ENCODE assay signal across 23 cellular contexts in the genomic region with DNA sequence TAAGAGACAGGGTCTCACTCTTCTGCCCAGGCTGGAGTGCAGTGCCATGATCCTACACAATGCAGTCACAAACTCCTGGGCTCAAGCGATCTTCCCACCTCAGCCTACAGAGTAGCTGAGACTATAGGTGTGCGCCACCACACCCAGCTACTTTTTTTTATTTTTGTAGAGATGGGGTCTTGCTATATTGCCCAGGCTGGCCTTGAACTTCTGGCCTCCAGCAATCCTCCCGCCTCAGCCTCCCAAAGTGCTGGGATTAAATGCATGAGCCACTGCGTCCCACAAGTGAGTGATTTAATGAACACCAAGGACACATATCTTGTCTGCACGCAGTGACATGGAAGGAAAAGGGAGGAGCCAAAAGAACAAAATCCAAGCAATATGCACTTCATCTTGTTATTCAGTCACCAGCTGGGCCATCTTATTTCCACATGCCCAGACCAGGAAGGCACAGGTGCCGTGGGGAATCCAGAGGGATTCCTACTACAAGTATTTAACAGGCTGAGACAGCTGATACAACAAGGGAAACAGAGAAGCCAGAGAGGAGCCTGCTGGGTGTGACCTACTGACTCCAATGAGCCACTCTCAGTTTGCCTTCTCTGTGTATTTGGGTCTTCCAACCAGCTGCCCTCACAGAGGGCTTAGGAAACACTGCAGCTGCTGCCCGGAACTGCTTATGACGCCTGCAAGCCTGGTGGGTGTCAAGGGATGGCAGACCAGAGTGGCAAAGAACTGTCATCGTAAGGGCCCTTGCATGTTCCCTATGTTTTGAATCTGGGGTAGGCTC.
"Had no signal": no experiment of that assay in that cellular context is flagged by ENCODE, and none has a peak within 500 bp of the region (broad histone marks: within the 10 kb centered on the region; RNA-seq: fewer than 3 reads in every experiment).

No MANE protein-coding gene starts in this region.

- H3K27ac ChIP-seq: left lung, right atrium auricular region, skin epidermis, tibial nerve, WERI-Rb-1 had no signal

- H3K4me3 ChIP-seq: left lung, lung, right atrium auricular region, skin epidermis, tibial nerve had no signal

- H3K27me3 ChIP-seq: left lung, right atrium auricular region, tibial nerve had no signal

- H3K9me3 ChIP-seq: left lung, right atrium auricular region, tibial nerve had no signal

- H3K27ac Mint-ChIP-seq: activated naive CD4-positive, alpha-beta T cell treated with anti-CD3 and anti-CD28 coated beads, Interleukin-2, amount 50 U/mL, for 24 hours; progenitor cell of endocrine pancreas; stimulated activated naive CD8-positive, alpha-beta T cell treated with anti-CD3 and anti-CD28 coated beads, Interleukin-15, amount 100 ng/mL, for 72 hours; T-helper 2 cell treated with Interferon-gamma antibody and Interleukin-4, amounts not matched to agents 5 μg/mL and 100 μg/mL, for 36 hours had no signal

- H3K27me3 Mint-ChIP-seq: activated naive CD4-positive, alpha-beta T cell treated with anti-CD3 and anti-CD28 coated beads, Interleukin-2, amount 50 U/mL, for 24 hours; brain; naive thymus-derived CD8-positive, alpha-beta T cell; progenitor cell of endocrine pancreas; stimulated activated naive CD8-positive, alpha-beta T cell treated with anti-CD3 and anti-CD28 coated beads, Interleukin-15, amount 100 ng/mL, for 72 hours had no signal

- H3K9me3 Mint-ChIP-seq: activated naive CD4-positive, alpha-beta T cell treated with anti-CD3 and anti-CD28 coated beads, Interleukin-2, amount 50 U/mL, for 24 hours; naive thymus-derived CD8-positive, alpha-beta T cell; stimulated activated naive CD8-positive, alpha-beta T cell treated with anti-CD3 and anti-CD28 coated beads, Interleukin-15, amount 100 ng/mL, for 72 hours; T-helper 2 cell treated with Interferon-gamma antibody and Interleukin-4, amounts not matched to agents 5 μg/mL and 100 μg/mL, for 36 hours had no signal

- DNase-seq: activated CD4-positive, alpha-beta T cell treated with anti-CD3 and anti-CD28 coated beads for 1 hour; activated gamma-delta T cell treated with Interleukin-2 at 50 U/mL for 16 hours; activated T-cell treated with anti-CD3 and anti-CD28 coated beads, Interleukin-2, amount 50 U/mL, for 1 hour; aorta; dermis blood vessel endothelial cell; effector CD8-positive, alpha-beta T cell; foreskin melanocyte; hippocampal formation; kidney glomerular epithelial cell; left lung; naive thymus-derived CD8-positive, alpha-beta T cell; stimulated activated CD4-positive, alpha-beta T cell treated with anti-CD3 and anti-CD28 coated beads, Interleukin-1b, Interleukin-23, amount 100 ng/mL, for 48 hours; stimulated activated naive CD8-positive, alpha-beta T cell treated with anti-CD3 and anti-CD28 coated beads, Interleukin-15, amount 100 ng/mL, for 72 hours; WERI-Rb-1 had no signal

- H3K4me3 Mint-ChIP-seq: activated naive CD4-positive, alpha-beta T cell treated with anti-CD3 and anti-CD28 coated beads, Interleukin-2, amount 50 U/mL, for 24 hours; brain; naive thymus-derived CD8-positive, alpha-beta T cell; stimulated activated naive CD8-positive, alpha-beta T cell treated with anti-CD3 and anti-CD28 coated beads, Interleukin-15, amount 100 ng/mL, for 72 hours; T-helper 2 cell treated with Interferon-gamma antibody and Interleukin-4, amounts not matched to agents 5 μg/mL and 100 μg/mL, for 36 hours had no signal

- ATAC-seq: esophagus mucosa; left lung; naive thymus-derived CD8-positive, alpha-beta T cell; stimulated activated naive CD8-positive, alpha-beta T cell treated with anti-CD3 and anti-CD28 coated beads, Interleukin-15, amount 100 ng/mL, for 72 hours had no signal
